In genomic region chr20:346640-347316, GRCh38 we compare ENCODE assay signal across 8 cellular contexts. TPM values are rescaled to one million over a fixed set of nuclear protein-coding genes. Genes with fewer than 3 reads are reported as not detected.
DNase-seq lines count a peak whose midpoint lies in the region; ATAC-seq, FAIRE-seq and TF ChIP-seq lines count a peak whose summit lies in the region.

Gene NRSN2 (plus strand): TSS chr20:347111. CDS start chr20:349644, 2,533 bp downstream.

- H4K20me1 ChIP-seq in H1 (replicated peaks in 1 of 2; ENCODE audit: control insufficient read depth in 1 of 2, insufficient read depth in 2 of 2, low read length in 2 of 2): peaks cover 2% of the 10 kb centered on the region in 2 experiments

- TF ChIP-seq CTCF in GM20000 (IDR thresholded peaks at IDR 0.05; ENCODE audit: extremely low read depth, missing control alignments) (no peak), NB4 (IDR thresholded peaks at IDR 0.05; ENCODE audit: low read depth, low read length) (no peak), WERI-Rb-1 (IDR thresholded peaks at IDR 0.05; ENCODE audit: low read depth, low read length) (no peak), H1 (IDR thresholded peaks at IDR 0.05; ENCODE audit: control extremely low read depth in 1 of 3, insufficient read depth in 1 of 3, low read depth in 1 of 3, low read length in 3 of 3) (no peak), lower lobe of right lung (IDR thresholded peaks at IDR 0.05) (no peak)

- H3K14ac ChIP-seq in H1 (ENCODE audit: insufficient read length): no peak within 1 kb of the TSS

- DNase-seq in CD8-positive, alpha-beta memory T cell: peak in 1 of 5 donors; percentile 47
- peak; percentile 89 for DNase-seq in GM20000 (ENCODE audit: low spot score)
- peak; percentile 65 for DNase-seq in NB4 (ENCODE audit: low read depth)
- peak; percentile 95 for DNase-seq in WERI-Rb-1
- DNase-seq in H1 (ENCODE audit: low read depth in 1 of 2, low spot score in 2 of 2): peak in 1 of 2 experiments; percentile 74
- peak; percentile 64 for DNase-seq in lower lobe of right lung

- peak within 1 kb of the TSS; percentile 93; the same call in 1 of the 2 replicates for H2BK5ac ChIP-seq in H1 (ENCODE audit: low read depth, low read length)

- WGBS in H1 (ENCODE audit: extremely low coverage in 1 of 2, insufficient coverage in 1 of 2, insufficient read length in 1 of 2, insufficient replicate concordance in 2 of 2, low coverage in 1 of 2, low lambda C conversion rate in 2 of 2, missing lambda C conversion rate in 1 of 2), 2 experiments: 4% methylated on average over 22 of the region's 50 CpGs; no CpG with 5 or more reads in 1 of the 2 experiments

- H3K56ac ChIP-seq in H1 (replicated peaks; ENCODE audit: insufficient read length, low read depth, low read length): peak within 1 kb of the TSS; percentile 77

- H3K27ac ChIP-seq in CD8-positive, alpha-beta memory T cell (ENCODE audit: low read depth, low read length): peak within 1 kb of the TSS; percentile 54
- H3K27ac ChIP-seq in WERI-Rb-1: peak within 1 kb of the TSS; percentile 93
- H3K27ac ChIP-seq in H1 (ENCODE audit: low read depth, low read length): peak within 1 kb of the TSS; percentile 85; the same call in 1 of the 2 replicates
- peak within 1 kb of the TSS; percentile 87 for H3K27ac ChIP-seq in lower lobe of right lung
- peak within 1 kb of the TSS; percentile 96 for H3K27ac ChIP-seq in stomach smooth muscle (ENCODE audit: low read length)

- H3K23ac ChIP-seq in H1 (ENCODE audit: insufficient read length): no peak within 1 kb of the TSS

- H3K4me3 Mint-ChIP-seq in CD8-positive, alpha-beta memory T cell: peak within 1 kb of the TSS; percentile 81 to 96 (median 89)

- POLR2A ChIA-PET in CD8-positive, alpha-beta memory T cell (lab: Charles Lee): no interaction called here
- POLR2A ChIA-PET in H1 (lab: Charles Lee; ENCODE audit: partially characterized antibody): interaction anchor here (0.6 to 5.7 kb wide), 26 partner anchors 9 to 788 kb away, joined by 3 to 36 read pairs (median 3); partner anchors contain the start of genes CSNK2A1, SOX12 and TRIB3

- no peak within 1 kb of the TSS for H3K4ac ChIP-seq in H1 (replicated peaks; ENCODE audit: insufficient read length, low read depth, low read length)

- peaks cover 6% of the 10 kb centered on the region for H3K4me1 ChIP-seq in CD8-positive, alpha-beta memory T cell (ENCODE audit: insufficient read depth, low read length)
- H3K4me1 ChIP-seq in H1 (replicated peaks in 1 of 4; ENCODE audit: control insufficient read depth in 3 of 4, insufficient read depth in 4 of 4, low read length in 3 of 4): peaks cover 0 to 12% (median 8%) of the 10 kb centered on the region in 4 experiments; a peak in 4 of 7 replicates
- H3K4me1 ChIP-seq in lower lobe of right lung: peaks cover 13% of the 10 kb centered on the region
- peaks cover 23% of the 10 kb centered on the region for H3K4me1 ChIP-seq in stomach smooth muscle (ENCODE audit: control insufficient read depth, insufficient read depth, low read length)

- no peak within 1 kb of the TSS for H2BK120ac ChIP-seq in H1 (replicated peaks; ENCODE audit: low read depth, low read length)

- no peaks in the 10 kb centered on the region for H3K9me3 ChIP-seq in CD8-positive, alpha-beta memory T cell (ENCODE audit: low read length)
- H3K9me3 ChIP-seq in WERI-Rb-1 (ENCODE audit: severe bottlenecking) (no peaks in the 10 kb centered on the region), H1 (ENCODE audit: insufficient read depth in 2 of 2, low read depth in 1 of 2, low read length in 1 of 2) (no peaks in the 10 kb centered on the region), lower lobe of right lung (no peaks in the 10 kb centered on the region), stomach smooth muscle (ENCODE audit: control insufficient read depth in 2 of 2, low read length in 2 of 2) (no peaks in the 10 kb centered on the region)

- H4K8ac ChIP-seq in H1 (ENCODE audit: extremely low read depth, insufficient read depth, low read length): peak within 1 kb of the TSS; percentile 7

- H3K36me3 ChIP-seq in CD8-positive, alpha-beta memory T cell (ENCODE audit: insufficient read depth, low read length): no peaks in the 10 kb centered on the region
- H3K36me3 ChIP-seq in WERI-Rb-1 (peaks cover 18% of the 10 kb centered on the region), H1 (ENCODE audit: control insufficient read depth in 2 of 4, insufficient read depth in 4 of 4, low read length in 3 of 4) (no peaks in the 10 kb centered on the region), lower lobe of right lung (no peaks in the 10 kb centered on the region), stomach smooth muscle (ENCODE audit: control insufficient read depth in 2 of 2, insufficient read depth in 2 of 2, low read length in 2 of 2) (peaks cover 4 to 11% of the 10 kb centered on the region in 2 donors)

- peak within 1 kb of the TSS; percentile 1 for H4K91ac ChIP-seq in H1 (replicated peaks; ENCODE audit: insufficient read length, low read length)

- FAIRE-seq in H1 (lab: Jason Lieb, UNC): no peak

- H3K9me3 Mint-ChIP-seq in CD8-positive, alpha-beta memory T cell: no peaks in the 10 kb centered on the region

- H2BK15ac ChIP-seq in H1 (ENCODE audit: low read length): peak within 1 kb of the TSS; percentile 72; the same call in 1 of the 2 replicates

- H3K79me2 ChIP-seq in H1 (ENCODE audit: control insufficient read depth in 1 of 2, insufficient read depth in 2 of 2, low read length in 2 of 2): no peaks in the 10 kb centered on the region

- peak within 1 kb of the TSS; percentile 77 for H4K5ac ChIP-seq in H1 (ENCODE audit: insufficient read length, low read depth, low read length)

- H3K27me3 ChIP-seq in CD8-positive, alpha-beta memory T cell (ENCODE audit: insufficient read depth, low read length, poor library complexity, severe bottlenecking): no peaks in the 10 kb centered on the region
- no peaks in the 10 kb centered on the region for H3K27me3 ChIP-seq in WERI-Rb-1 (ENCODE audit: insufficient read depth, low read depth, severe bottlenecking)
- H3K27me3 ChIP-seq in H1 (replicated peaks in 1 of 4; ENCODE audit: control insufficient read depth in 3 of 4, extremely low read depth in 1 of 4, insufficient read depth in 3 of 4, low read length in 3 of 4): peaks cover 0 to 3% (median 0%) of the 10 kb centered on the region in 4 experiments; a peak in 3 of 7 replicates
- H3K27me3 ChIP-seq in lower lobe of right lung (ENCODE audit: low read depth): no peaks in the 10 kb centered on the region
- no peaks in the 10 kb centered on the region for H3K27me3 ChIP-seq in stomach smooth muscle (ENCODE audit: control insufficient read depth in 1 of 2, insufficient read depth in 2 of 2, low read length in 2 of 2)

- TF ChIP-seq POLR2A in NB4 (IDR thresholded peaks at IDR 0.05; ENCODE audit: extremely low read depth, insufficient read length): no peak
- TF ChIP-seq POLR2A in H1 (IDR thresholded peaks at IDR 0.05; ENCODE audit: control extremely low read depth in 1 of 2, low read depth in 2 of 2, low read length in 2 of 2): no peak

- H3K23me2 ChIP-seq in H1 (ENCODE audit: low read depth, low read length): peaks cover 16% of the 10 kb centered on the region

- ATAC-seq in lower lobe of right lung: peak; percentile 84
- no peak for ATAC-seq in GM19467 (IDR thresholded peaks at IDR 0.05; ENCODE audit: unreplicated experiment)

- no peak for TF ChIP-seq EP300 in H1 (IDR thresholded peaks at IDR 0.05; ENCODE audit: borderline replicate concordance in 1 of 2, low read depth in 2 of 2, low read length in 2 of 2)

- peaks cover 11 to 14% (median 13%) of the 10 kb centered on the region in 3 donors for H3K4me1 Mint-ChIP-seq in CD8-positive, alpha-beta memory T cell

- H3K4me2 ChIP-seq in H1 (ENCODE audit: insufficient read depth in 1 of 2, low read depth in 2 of 2, low read length in 2 of 2): peak within 1 kb of the TSS; percentile 97

- peak within 1 kb of the TSS; percentile 73 for H3K4me3 ChIP-seq in CD8-positive, alpha-beta memory T cell (ENCODE audit: low read length)
- H3K4me3 ChIP-seq in NB4 (ENCODE audit: low read depth, low read length): peak within 1 kb of the TSS; percentile 81
- peak within 1 kb of the TSS; percentile 88 for H3K4me3 ChIP-seq in WERI-Rb-1 (ENCODE audit: low read depth, low read length)
- H3K4me3 ChIP-seq in H1 (ENCODE audit: extremely low read depth in 1 of 4, insufficient read depth in 2 of 4, low read depth in 3 of 4, low read length in 4 of 4): peak within 1 kb of the TSS; percentile 63 to 90 (median 66)
- peak within 1 kb of the TSS; percentile 86 for H3K4me3 ChIP-seq in lower lobe of right lung
- H3K4me3 ChIP-seq in stomach smooth muscle (ENCODE audit: low read length in 2 of 2): peak within 1 kb of the TSS; percentile 87 to 92

- CTCF ChIA-PET in CD8-positive, alpha-beta memory T cell (lab: Charles Lee): interaction anchor here (1.3 to 2.1 kb wide), 2 partner anchors 16 to 22 kb away, joined by 5 to 11 read pairs; no protein-coding TSS in a partner anchor
- CTCF ChIA-PET in H1 (lab: Charles Lee; ENCODE audit: partially characterized antibody): interaction anchor here (1.0 to 3.1 kb wide), 6 partner anchors 9 to 123 kb away, joined by 3 to 33 read pairs (median 4); no protein-coding TSS in a partner anchor

- peak within 1 kb of the TSS; percentile 73; the same call in 1 of the 2 replicates for H2AFZ ChIP-seq in H1 (ENCODE audit: low read length)

- H3K79me1 ChIP-seq in H1 (ENCODE audit: low read depth, low read length): peaks cover 3% of the 10 kb centered on the region; the same call in 1 of the 2 replicates

- H3K9ac ChIP-seq in H1 (replicated peaks in 1 of 4; ENCODE audit: extremely low read depth in 1 of 4, low read depth in 3 of 4, low read length in 3 of 4) (peak within 1 kb of the TSS; percentile 45 to 69 (median 62)), stomach smooth muscle (ENCODE audit: low read length in 2 of 2) (peak within 1 kb of the TSS; percentile 90 to 91)

- peaks cover 1 to 3% (median 3%) of the 10 kb centered on the region in 3 donors for H3K36me3 Mint-ChIP-seq in CD8-positive, alpha-beta memory T cell

- H3K27me3 Mint-ChIP-seq in CD8-positive, alpha-beta memory T cell: peaks cover 0 to 6% of the 10 kb centered on the region in 2 donors

- H2BK20ac ChIP-seq in H1 (ENCODE audit: low read length): no peak within 1 kb of the TSS

- H3K27ac Mint-ChIP-seq in CD8-positive, alpha-beta memory T cell: peak within 1 kb of the TSS in 7 of 8 donors; percentile 15 to 92 (median 72)

- H2AK5ac ChIP-seq in H1 (ENCODE audit: low read depth, low read length): no peak within 1 kb of the TSS; the same call in 1 of the 2 replicates

- intact Hi-C loops in lower lobe of right lung (cut with DNase I): no loop called here

- peak within 1 kb of the TSS; percentile 94; the same call in 1 of the 2 replicates for H2BK12ac ChIP-seq in H1 (ENCODE audit: low read depth, low read length)

- peak within 1 kb of the TSS; percentile 91 for H3K18ac ChIP-seq in H1 (ENCODE audit: extremely low read depth, low read length)

- TF ChIP-seq RAD21 in H1 (IDR thresholded peaks at IDR 0.05 in 1 of 2, conservative IDR thresholded peaks at IDR 0.05 in 1 of 2; ENCODE audit: low read depth in 2 of 2, low read length in 2 of 2): no peak

RNA-seq across cellular contexts. Expression of gene NRSN2, which starts in this region (rescaled TPM):
- total RNA-seq in CD8-positive, alpha-beta memory T cell: 1 to 10 TPM; 7.6 to 9.5 TPM
- polyA plus RNA-seq in CD8-positive, alpha-beta memory T cell: 1.0 TPM
- total RNA-seq in H1 (2021; fragmentation: NEBNext Ultra II Directional; extraction: Animal tissue kit (Norgen Biotek cat#: 25700)): 15.0 and 19.4 TPM in 2 replicates
- polyA plus RNA-seq in H1 (2011; rRNA removed): 33.3 and 41.9 TPM in 2 replicates
- 25.4 TPM for polyA plus RNA-seq in H1 (2011; cell fraction: cytosol; rRNA removed)
- 20.5 TPM for polyA plus RNA-seq in H1 (2011; cell fraction: nucleus; rRNA removed)
- polyA plus RNA-seq in H1 (2012, experiment 1 of 2): 17.4 to 24.3 TPM (median 23.5 TPM) in 4 replicates
- 23.4 TPM for polyA plus RNA-seq in H1 (2012, experiment 2 of 2)
- polyA plus RNA-seq in H1 (2013, experiment 1 of 2): 19.3 TPM
- 21.8 TPM for polyA plus RNA-seq in H1 (2013, experiment 2 of 2)
- polyA minus RNA-seq in H1 (2011; rRNA and poly(A)+ RNA removed): 11.8 and 15.0 TPM in 2 replicates
- polyA minus RNA-seq in H1 (2011; cell fraction: cytosol; rRNA and poly(A)+ RNA removed): 16.5 TPM
- polyA minus RNA-seq in H1 (2011; cell fraction: nucleus; rRNA and poly(A)+ RNA removed): 8.1 TPM
- total RNA-seq in lower lobe of right lung: 17.3 TPM
